In genomic region chr13:45368571-45368970, GRCh38 we compare ENCODE assay signal across 9 cellular contexts. TPM values are rescaled to one million over a fixed set of nuclear protein-coding genes. Genes with fewer than 3 reads are reported as not detected.
DNase-seq lines count a peak whose midpoint lies in the region; ATAC-seq and TF ChIP-seq lines count a peak whose summit lies in the region.
"Had no signal": no experiment of that assay in that cellular context is flagged by ENCODE, and none has a peak within 500 bp of the region (broad histone marks: within the 10 kb centered on the region; RNA-seq: fewer than 3 reads in every experiment).

No MANE protein-coding gene starts in this region.

- WGBS in stomach, 5 donors = 5 to 23% (median 12%) methylated on average over 3 of the region's 3 CpGs
- WGBS in aorta, 2 donors = 1 to 5% methylated on average over 3 of the region's 3 CpGs

- peaks cover 14% of the 10 kb centered on the region for H3K36me3 Mint-ChIP-seq in activated CD8-positive, alpha-beta memory T cell treated with anti-CD3 and anti-CD28 coated beads, Interleukin-2, amount 10 ng/mL, durations not matched to agents 7 days and 5 days
- peaks cover 9% of the 10 kb centered on the region for H3K36me3 Mint-ChIP-seq in activated B cell treated with CpG ODN at 0.5 μM for 24 hours (ENCODE audit: low read depth)

- no peak for ATAC-seq in activated CD8-positive, alpha-beta memory T cell treated with anti-CD3 and anti-CD28 coated beads, Interleukin-2, amount 10 ng/mL, durations not matched to agents 7 days and 5 days
- ATAC-seq in activated B cell treated with CpG ODN at 0.5 μM for 24 hours (ENCODE audit: low read depth) (no peak), esophagus mucosa (peak; percentile 28), GM21447 (IDR thresholded peaks at IDR 0.05; ENCODE audit: unreplicated experiment) (no peak), aorta (ENCODE audit: low FRiP score) (no peak)

- H3K27ac Mint-ChIP-seq in activated CD8-positive, alpha-beta memory T cell treated with anti-CD3 and anti-CD28 coated beads, Interleukin-2, amount 10 ng/mL, durations not matched to agents 7 days and 5 days = peak overlapping the region; percentile 94
- H3K27ac Mint-ChIP-seq in activated B cell treated with CpG ODN at 0.5 μM for 24 hours = peak overlapping the region; percentile 82

- TF ChIP-seq EP300 in stomach (IDR thresholded peaks at IDR 0.05) = no peak

- H3K36me3 ChIP-seq in stomach = peaks cover 0 to 18% (median 5%) of the 10 kb centered on the region in 4 donors
- no peaks in the 10 kb centered on the region for H3K36me3 ChIP-seq in aorta (ENCODE audit: control insufficient read depth in 1 of 2, insufficient read depth in 2 of 2, low read length in 1 of 2)

- no peaks in the 10 kb centered on the region for H3K27me3 Mint-ChIP-seq in activated CD8-positive, alpha-beta memory T cell treated with anti-CD3 and anti-CD28 coated beads, Interleukin-2, amount 10 ng/mL, durations not matched to agents 7 days and 5 days
- H3K27me3 Mint-ChIP-seq in activated B cell treated with CpG ODN at 0.5 μM for 24 hours = no peaks in the 10 kb centered on the region

- no peak for TF ChIP-seq POLR2A in stomach (IDR thresholded peaks at IDR 0.05)

- peaks cover 15 to 51% (median 24%) of the 10 kb centered on the region in 4 donors for H3K4me1 ChIP-seq in stomach
- H3K4me1 ChIP-seq in aorta (ENCODE audit: control insufficient read depth in 1 of 2, insufficient read depth in 2 of 2, low read length in 2 of 2) = no peaks in the 10 kb centered on the region

- peaks cover 6% of the 10 kb centered on the region for H3K9me3 Mint-ChIP-seq in activated CD8-positive, alpha-beta memory T cell treated with anti-CD3 and anti-CD28 coated beads, Interleukin-2, amount 10 ng/mL, durations not matched to agents 7 days and 5 days (ENCODE audit: low read depth)
- peaks cover 4% of the 10 kb centered on the region for H3K9me3 Mint-ChIP-seq in activated B cell treated with CpG ODN at 0.5 μM for 24 hours

- no peaks in the 10 kb centered on the region for H3K9me3 ChIP-seq in stomach
- H3K9me3 ChIP-seq in aorta (ENCODE audit: control insufficient read depth, low read length) = no peaks in the 10 kb centered on the region

- H3K4me1 Mint-ChIP-seq in activated CD8-positive, alpha-beta memory T cell treated with anti-CD3 and anti-CD28 coated beads, Interleukin-2, amount 10 ng/mL, durations not matched to agents 7 days and 5 days = peaks cover 46% of the 10 kb centered on the region
- H3K4me1 Mint-ChIP-seq in activated B cell treated with CpG ODN at 0.5 μM for 24 hours = peaks cover 32% of the 10 kb centered on the region

- H3K27me3 ChIP-seq in stomach (no peaks in the 10 kb centered on the region), aorta (ENCODE audit: control insufficient read depth in 1 of 2, insufficient read depth in 2 of 2, low read length in 1 of 2) (no peaks in the 10 kb centered on the region)

- CTCF ChIA-PET in activated CD8-positive, alpha-beta memory T cell treated with anti-CD3 and anti-CD28 coated beads, Interleukin-2, amount 10 ng/mL, durations not matched to agents 7 days and 5 days (lab: Charles Lee) = interaction anchor here (0.8 to 8.0 kb wide), 5 partner anchors 11 to 122 kb away, joined by 3 to 108 read pairs (median 19); partner anchors contain the start of gene TPT1
- CTCF ChIA-PET in activated B cell treated with CpG ODN at 0.5 μM for 24 hours (lab: Charles Lee) = interaction anchor here (1.5 to 3.3 kb wide), 2 partner anchors 29 to 49 kb away, joined by 5 to 17 read pairs; partner anchors contain the start of gene SLC25A30

- intact Hi-C loops in activated B cell treated with CpG ODN at 0.5 μM for 24 hours (cut with micrococcal nuclease) = no loop called here
- intact Hi-C loops in stomach (cut with DNase I; ENCODE audit: low total_unique reads) = no loop called here
- intact Hi-C loops in aorta (cut with DNase I) = loop anchor here in 1 of 2 donors (10.0 kb wide), 1 partner anchor 136 kb away; no protein-coding TSS in a partner anchor

- no peak overlapping the region for H3K4me3 ChIP-seq in stomach
- H3K4me3 ChIP-seq in aorta (ENCODE audit: low read length in 2 of 2) = no peak overlapping the region

- H3K27ac ChIP-seq in stomach (peak overlapping the region in 4 of 5 donors; percentile 4 to 75 (median 20)), aorta (ENCODE audit: low read depth in 1 of 2, low read length in 2 of 2) (no peak overlapping the region)

- no peak for DNase-seq in activated CD8-positive, alpha-beta memory T cell treated with anti-CD3 and anti-CD28 coated beads, Interleukin-2, amount 10 ng/mL, durations not matched to agents 7 days and 5 days
- DNase-seq in activated CD8-positive, alpha-beta memory T cell treated with anti-CD3 and anti-CD28 coated beads, Interleukin-2, amount 50 U/mL, for 48 hours = no peak
- no peak for DNase-seq in activated B cell treated with CpG ODN at 0.5 μM for 24 hours
- no peak for DNase-seq in stomach
- no peak for DNase-seq in Kasumi-1 (lab: John Stamatoyannopoulos, UW)
- no peak for DNase-seq in aorta
- DNase-seq: GF-D8 had no signal

- TF ChIP-seq CTCF in activated B cell treated with CpG ODN at 0.5 μM for 24 hours (IDR thresholded peaks at IDR 0.05) (no peak), stomach (IDR thresholded peaks at IDR 0.05) (no peak)

- POLR2A ChIA-PET in activated B cell treated with CpG ODN at 0.5 μM for 24 hours (lab: Charles Lee) = interaction anchor here (2.7 kb wide), 1 partner anchor 27 kb away, joined by 31 read pairs; the partner anchor contains the start of gene TPT1

- H3K4me3 Mint-ChIP-seq in activated CD8-positive, alpha-beta memory T cell treated with anti-CD3 and anti-CD28 coated beads, Interleukin-2, amount 10 ng/mL, durations not matched to agents 7 days and 5 days = no peak overlapping the region
- H3K4me3 Mint-ChIP-seq in activated B cell treated with CpG ODN at 0.5 μM for 24 hours = no peak overlapping the region

RNA-seq across cellular contexts. Expression of gene TPT1, which starts 27.6 kb away (rescaled TPM):
- total RNA-seq in activated CD8-positive, alpha-beta memory T cell treated with anti-CD3 and anti-CD28 coated beads, Interleukin-2, amount 10 ng/mL, durations not matched to agents 7 days and 5 days = 1,000 to 10,000 TPM; 3,114 to 3,198 TPM
- total RNA-seq in activated B cell treated with CpG ODN at 0.5 μM for 24 hours (3,880 and 4,323 TPM in 2 replicates), esophagus mucosa (4,303 TPM), stomach (1,000 to 10,000 TPM; 1,648 to 4,994 (median 2,507) TPM), aorta (1,000 to 10,000 TPM; 3,196 to 4,441 TPM)
- polyA plus RNA-seq in stomach (over 10,000 TPM in 2 of 3 donors, 1,000 to 10,000 TPM in 1; 7,500 to 11,714 (median 10,124) TPM), aorta (over 10,000 TPM in 1 of 2 donors, 1,000 to 10,000 TPM in 1; 5,995 to 18,191 TPM)

RNA-seq across cellular contexts. Expression of gene SLC25A30, which starts 49.6 kb away (rescaled TPM):
- 10 to 100 TPM; 23.5 to 28.4 TPM for total RNA-seq in activated CD8-positive, alpha-beta memory T cell treated with anti-CD3 and anti-CD28 coated beads, Interleukin-2, amount 10 ng/mL, durations not matched to agents 7 days and 5 days
- 19.0 and 19.3 TPM in 2 replicates for total RNA-seq in activated B cell treated with CpG ODN at 0.5 μM for 24 hours
- 7.3 TPM for total RNA-seq in esophagus mucosa
- 10 to 100 TPM in 2 of 5 donors, 1 to 10 TPM in 3; 3.5 to 51.9 (median 8.7) TPM for total RNA-seq in stomach
- polyA plus RNA-seq in stomach = 1 to 10 TPM; 2.9 to 7.4 (median 6.9) TPM
- total RNA-seq in aorta = 10 to 100 TPM; 22.2 to 31.9 TPM
- 10 to 100 TPM; 12.3 to 21.4 TPM for polyA plus RNA-seq in aorta

Comparison
In these comparisons a context has a peak if more than half of its experiments do, and no peak if none do; other contexts are left out.
1. H3K27ac ChIP-seq: peak in stomach (4 of 5); none in aorta (0 of 2).